In genomic region chr6:1580585-1580984, GRCh38 we compare ENCODE assay signal across 7 cellular contexts. TPM values are rescaled to one million over a fixed set of nuclear protein-coding genes. Genes with fewer than 3 reads are reported as not detected.
"Had no signal": no experiment of that assay in that cellular context is flagged by ENCODE, and none has a peak within 500 bp of the region (broad histone marks: within the 10 kb centered on the region; RNA-seq: fewer than 3 reads in every experiment).

No MANE protein-coding gene starts in this region.

- H3K4me2 ChIP-seq: GM23338 had no signal

- H3K4me3 ChIP-seq: GM23338, HAP-1, K562 had no signal

- H3K36me3 ChIP-seq: HAP-1 had no signal

- DNase-seq: H7, HFFc6, KG1 had no signal

- H2AFZ ChIP-seq: GM23338 had no signal

- H3K27ac Mint-ChIP-seq: GM23338, HFFc6 had no signal

- ATAC-seq: GM23338, HCT116, K562 had no signal

- H3K4me3 Mint-ChIP-seq: GM23338, HFFc6 had no signal

- H3K9me3 ChIP-seq: HAP-1 had no signal

- H3K9me3 Mint-ChIP-seq: GM23338, HFFc6 had no signal

- H3K4me1 ChIP-seq: HAP-1 had no signal

RNA-seq across cellular contexts. Expression of gene FOXC1, which starts 29.1 kb away (rescaled TPM):
- total RNA-seq: K562 had no signal
- polyA plus RNA-seq: K562 had no signal
